Comparison of ENCODE assay signal across 9 cellular contexts in the genomic region with DNA sequence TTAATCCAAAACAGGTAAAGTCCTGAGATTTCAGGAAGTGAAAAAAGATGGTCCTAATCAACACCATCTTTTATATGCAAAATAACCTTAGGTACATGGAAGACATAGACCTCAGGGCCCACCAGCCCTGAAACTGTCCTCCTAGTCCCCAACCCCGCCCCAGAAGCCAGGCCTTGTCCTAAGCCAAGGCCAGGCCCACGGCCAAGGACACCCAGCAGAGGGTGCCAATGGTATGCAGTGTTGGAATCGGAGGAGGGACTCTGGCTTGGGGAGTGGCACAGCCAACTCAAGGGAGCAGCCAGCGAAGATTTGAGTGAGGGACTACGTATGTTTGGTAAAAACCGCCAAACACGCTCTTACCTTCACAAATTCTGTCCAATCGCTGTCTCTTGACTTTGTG.
DNase-seq lines count a peak whose midpoint lies in the region; ATAC-seq and TF ChIP-seq lines count a peak whose summit lies in the region.
"Had no signal": no experiment of that assay in that cellular context is flagged by ENCODE, and none has a peak within 500 bp of the region (broad histone marks: within the 10 kb centered on the region; RNA-seq: fewer than 3 reads in every experiment).

No MANE protein-coding gene starts in this region.

- peaks cover 15% of the 10 kb centered on the region for H3K36me3 Mint-ChIP-seq in progenitor cell of endocrine pancreas (ENCODE audit: insufficient read depth)
- H3K36me3 Mint-ChIP-seq in naive thymus-derived CD4-positive, alpha-beta T cell: no peaks in the 10 kb centered on the region

- H3K23ac ChIP-seq in trophoblast cell (ENCODE audit: low read length): no peak overlapping the region

- no peak overlapping the region for H4K91ac ChIP-seq in trophoblast cell (ENCODE audit: low read depth, low read length)

- no peak overlapping the region for H3K4me2 ChIP-seq in trophoblast cell (ENCODE audit: low read length)

- H3K27ac ChIP-seq in Peyer's patch: peak overlapping the region in 1 of 4 donors; percentile 45
- no peak overlapping the region for H3K27ac ChIP-seq in trophoblast cell (ENCODE audit: low read depth, low read length)
- no peak overlapping the region for H3K27ac ChIP-seq in naive thymus-derived CD4-positive, alpha-beta T cell (ENCODE audit: low read depth, low read length)
- H3K27ac ChIP-seq: skin epidermis had no signal

- no peak overlapping the region for H2BK120ac ChIP-seq in trophoblast cell (ENCODE audit: insufficient read depth, low read length, poor library complexity)

- H3K9ac ChIP-seq in trophoblast cell (ENCODE audit: low read length): no peak overlapping the region

- H3K18ac ChIP-seq in trophoblast cell (ENCODE audit: low read length): no peak overlapping the region

- intact Hi-C loops in naive thymus-derived CD4-positive, alpha-beta T cell (cut with micrococcal nuclease): no loop called here

- no CpG with 5 or more reads among the region's 8 CpGs for WGBS in trophoblast cell (ENCODE audit: extremely low coverage, insufficient coverage, insufficient read length)

- no peak overlapping the region for H3K4ac ChIP-seq in trophoblast cell (ENCODE audit: low read depth, low read length)

- H4K8ac ChIP-seq in trophoblast cell (ENCODE audit: low read depth, low read length): no peak overlapping the region

- no peak overlapping the region for H3K4me3 Mint-ChIP-seq in progenitor cell of endocrine pancreas (ENCODE audit: low read depth)
- H3K4me3 Mint-ChIP-seq in naive thymus-derived CD4-positive, alpha-beta T cell: no peak overlapping the region

- peaks cover 0 to 28% (median 0%) of the 10 kb centered on the region in 4 donors for H3K4me1 ChIP-seq in Peyer's patch
- peaks cover 15 to 28% of the 10 kb centered on the region in 2 experiments for H3K4me1 ChIP-seq in trophoblast cell (ENCODE audit: control insufficient read depth in 1 of 2, insufficient read depth in 2 of 2, low read length in 2 of 2)
- no peaks in the 10 kb centered on the region for H3K4me1 ChIP-seq in naive thymus-derived CD4-positive, alpha-beta T cell (ENCODE audit: control insufficient read depth in 2 of 2, insufficient read depth in 2 of 2, low read length in 2 of 2)

- POLR2A ChIA-PET in naive thymus-derived CD4-positive, alpha-beta T cell (lab: Charles Lee): no interaction called here

- H3K4me3 ChIP-seq in Peyer's patch: no peak overlapping the region
- H3K4me3 ChIP-seq in trophoblast cell (ENCODE audit: low read depth, low read length): no peak overlapping the region
- no peak overlapping the region for H3K4me3 ChIP-seq in naive thymus-derived CD4-positive, alpha-beta T cell (ENCODE audit: low read length)
- H3K4me3 ChIP-seq: skin epidermis had no signal

- peak in 2 of 3 donors; percentile 79 to 81 for DNase-seq in Peyer's patch
- peak; percentile 9 for DNase-seq in glomerular visceral epithelial cell (ENCODE audit: extremely low spot score)
- no peak for DNase-seq in progenitor cell of endocrine pancreas (ENCODE audit: low spot score, unreplicated experiment)
- DNase-seq in trophoblast cell: no peak
- no peak for DNase-seq in COLO829 (ENCODE audit: low spot score)
- no peak for DNase-seq in naive thymus-derived CD4-positive, alpha-beta T cell
- no peak for DNase-seq in NCI-H1694 treated with DMSO at 0.1 percent for 48 hours (lab: John Stamatoyannopoulos, UW)

- H3K36me3 ChIP-seq in Peyer's patch: no peaks in the 10 kb centered on the region
- peaks cover 3 to 9% of the 10 kb centered on the region in 2 experiments for H3K36me3 ChIP-seq in trophoblast cell (ENCODE audit: control insufficient read depth in 1 of 2, insufficient read depth in 2 of 2, low read length in 2 of 2)
- no peaks in the 10 kb centered on the region for H3K36me3 ChIP-seq in naive thymus-derived CD4-positive, alpha-beta T cell (ENCODE audit: control insufficient read depth in 2 of 3, insufficient read depth in 3 of 3, low read length in 3 of 3)

- peaks cover 8% of the 10 kb centered on the region for H3K79me2 ChIP-seq in trophoblast cell (ENCODE audit: control insufficient read depth, insufficient read depth, low read length, poor library complexity)

- no peak for TF ChIP-seq POLR2A in Peyer's patch (IDR thresholded peaks at IDR 0.05)

- no peak overlapping the region for H2BK12ac ChIP-seq in trophoblast cell (ENCODE audit: low read length)

- H2BK5ac ChIP-seq in trophoblast cell (ENCODE audit: low read depth, low read length, poor library complexity): no peak overlapping the region

- H3K14ac ChIP-seq in trophoblast cell (ENCODE audit: low read length): no peak overlapping the region

- no peaks in the 10 kb centered on the region for H3K9me3 Mint-ChIP-seq in progenitor cell of endocrine pancreas (ENCODE audit: low read depth)
- no peaks in the 10 kb centered on the region for H3K9me3 Mint-ChIP-seq in naive thymus-derived CD4-positive, alpha-beta T cell

- H3K4me1 Mint-ChIP-seq in progenitor cell of endocrine pancreas (ENCODE audit: low read depth): peaks cover 40% of the 10 kb centered on the region
- no peaks in the 10 kb centered on the region for H3K4me1 Mint-ChIP-seq in naive thymus-derived CD4-positive, alpha-beta T cell

- TF ChIP-seq CTCF in GM12872 (IDR thresholded peaks at IDR 0.05; ENCODE audit: insufficient read depth, low read depth, low read length): peak; percentile 25; the same call in 1 of the 3 replicates
- peak in 3 of 6 experiments; percentile 43 to 60 (median 51) for TF ChIP-seq CTCF in Peyer's patch (IDR thresholded peaks at IDR 0.05)
- no peak for TF ChIP-seq CTCF in progenitor cell of endocrine pancreas (IDR thresholded peaks at IDR 0.05; ENCODE audit: unreplicated experiment)

- H3K9me3 ChIP-seq in Peyer's patch: no peaks in the 10 kb centered on the region
- no peaks in the 10 kb centered on the region for H3K9me3 ChIP-seq in trophoblast cell (ENCODE audit: insufficient read depth, low read depth, low read length)
- H3K9me3 ChIP-seq in naive thymus-derived CD4-positive, alpha-beta T cell (ENCODE audit: control insufficient read depth in 2 of 3, low read length in 3 of 3): no peaks in the 10 kb centered on the region

- no peak overlapping the region for H2AFZ ChIP-seq in trophoblast cell (ENCODE audit: insufficient read depth, low read length, poor library complexity)

- CTCF ChIA-PET in naive thymus-derived CD4-positive, alpha-beta T cell (lab: Charles Lee): no interaction called here

- H3K27me3 ChIP-seq in Peyer's patch: no peaks in the 10 kb centered on the region
- H3K27me3 ChIP-seq in trophoblast cell (ENCODE audit: insufficient read depth, low read length): no peaks in the 10 kb centered on the region
- no peaks in the 10 kb centered on the region for H3K27me3 ChIP-seq in naive thymus-derived CD4-positive, alpha-beta T cell (ENCODE audit: control insufficient read depth in 2 of 2, insufficient read depth in 2 of 2, low read length in 2 of 2)

- H2AK5ac ChIP-seq in trophoblast cell (ENCODE audit: low read length): no peak overlapping the region

- peaks cover 4% of the 10 kb centered on the region for H3K79me1 ChIP-seq in trophoblast cell (ENCODE audit: low read length)

- no peaks in the 10 kb centered on the region for H3K27me3 Mint-ChIP-seq in progenitor cell of endocrine pancreas
- no peaks in the 10 kb centered on the region for H3K27me3 Mint-ChIP-seq in naive thymus-derived CD4-positive, alpha-beta T cell

- no peak for ATAC-seq in naive thymus-derived CD4-positive, alpha-beta T cell

- peak overlapping the region; percentile 37 for H3K27ac Mint-ChIP-seq in progenitor cell of endocrine pancreas
- no peak overlapping the region for H3K27ac Mint-ChIP-seq in naive thymus-derived CD4-positive, alpha-beta T cell

- no peak overlapping the region for H4K12ac ChIP-seq in trophoblast cell (ENCODE audit: low read depth, low read length)

Comparison
In these comparisons a context has a peak if more than half of its experiments do, and no peak if none do; other contexts are left out.
1. DNase-seq: peak in Peyer's patch (2 of 3) and glomerular visceral epithelial cell (single experiment); none in progenitor cell of endocrine pancreas (single experiment), trophoblast cell (0 of 2), COLO829 (single experiment), naive thymus-derived CD4-positive, alpha-beta T cell (0 of 9) and NCI-H1694 treated with DMSO at 0.1 percent for 48 hours (single experiment).